ENCODE assay signal across 1 cellular context in genomic region chr16:87851601-87852000, GRCh38.
TF ChIP-seq lines count a peak whose summit lies in the region.

No MANE protein-coding gene starts in this region.

TF ChIP-seq in HepG2, 621 proteins besides CTCF, POLR2A, EP300 and RAD21 (continued from another document and continues in another):
- TF ChIP-seq GATAD2A (CRISPR knock-in tag; IDR thresholded peaks at IDR 0.05) = peak; percentile 16; the same call in 1 of the 2 replicates
- no peak for TF ChIP-seq ARID3A (IDR thresholded peaks at IDR 0.05; ENCODE audit: low read depth, low read length)
- no peak for TF ChIP-seq TRIM22 (IDR thresholded peaks at IDR 0.05)
- no peak for TF ChIP-seq KLF13 (CRISPR knock-in tag; IDR thresholded peaks at IDR 0.05)
- no peak; the same call in 1 of the 2 replicates for TF ChIP-seq ZNF691 (CRISPR knock-in tag; IDR thresholded peaks at IDR 0.05; ENCODE audit: borderline replicate concordance, low read depth)
- TF ChIP-seq ZNF773 (CRISPR knock-in tag; IDR thresholded peaks at IDR 0.05; ENCODE audit: borderline replicate concordance) = no peak
- TF ChIP-seq REL (CRISPR knock-in tag; conservative IDR thresholded peaks at IDR 0.05) = no peak
- peak; percentile 100 for TF ChIP-seq ZBTB33 (CRISPR knock-in tag; IDR thresholded peaks at IDR 0.05)
- TF ChIP-seq ZNF781 (CRISPR knock-in tag; IDR thresholded peaks at IDR 0.05; ENCODE audit: borderline replicate concordance, not compliant biosample characterization) = no peak
- no peak for TF ChIP-seq PITX1 (CRISPR knock-in tag; IDR thresholded peaks at IDR 0.05)
- no peak; the same call in 1 of the 2 replicates for TF ChIP-seq ZSCAN25 (CRISPR knock-in tag; IDR thresholded peaks at IDR 0.05)
- TF ChIP-seq ZMYM4 (CRISPR knock-in tag; IDR thresholded peaks at IDR 0.05) = peak; percentile 27; the same call in 1 of the 2 replicates
- 0 out of 2 replicates have a peak, but pooled peaks have one; percentile 3 for TF ChIP-seq KLF12 (CRISPR knock-in tag; IDR thresholded peaks at IDR 0.05; ENCODE audit: borderline replicate concordance)
- no peak for TF ChIP-seq RFXAP (CRISPR knock-in tag; IDR thresholded peaks at IDR 0.05; ENCODE audit: borderline replicate concordance)
- no peak for TF ChIP-seq DMAP1 (CRISPR knock-in tag; IDR thresholded peaks at IDR 0.05)
- no peak for TF ChIP-seq MNT (IDR thresholded peaks at IDR 0.05)
- TF ChIP-seq MEF2D (CRISPR knock-in tag; IDR thresholded peaks at IDR 0.05) = peak; percentile 27; the same call in 1 of the 2 replicates
- TF ChIP-seq CREB1 (IDR thresholded peaks at IDR 0.05) = no peak
- no peak for TF ChIP-seq CREB1 (CRISPR knock-in tag; IDR thresholded peaks at IDR 0.05)
- TF ChIP-seq THRA (CRISPR knock-in tag; IDR thresholded peaks at IDR 0.05; ENCODE audit: borderline replicate concordance) = no peak
- TF ChIP-seq ZNF280B (CRISPR knock-in tag; IDR thresholded peaks at IDR 0.05; ENCODE audit: borderline replicate concordance) = no peak
- TF ChIP-seq ZBTB3 (CRISPR knock-in tag; IDR thresholded peaks at IDR 0.05; ENCODE audit: borderline replicate concordance, low read depth) = no peak
- TF ChIP-seq HNRNPH1 (optimal IDR thresholded peaks at IDR 0.05; ENCODE audit: low read depth, low read length) = no peak
- TF ChIP-seq GPN1 (CRISPR knock-in tag; IDR thresholded peaks at IDR 0.05; ENCODE audit: borderline replicate concordance) = no peak
- TF ChIP-seq SALL1 (CRISPR knock-in tag; IDR thresholded peaks at IDR 0.05) = peak; percentile 44
- TF ChIP-seq ZMAT3 (CRISPR knock-in tag; conservative IDR thresholded peaks at IDR 0.05) = no peak
- TF ChIP-seq SMAD3 (CRISPR knock-in tag; IDR thresholded peaks at IDR 0.05) = no peak
- TF ChIP-seq SAP130 (CRISPR knock-in tag; IDR thresholded peaks at IDR 0.05; ENCODE audit: low read depth) = no peak
- TF ChIP-seq POLR2G (IDR thresholded peaks at IDR 0.05; ENCODE audit: low read depth, low read length) = peak; percentile 0; the same call in 1 of the 2 replicates
- no peak for TF ChIP-seq MBD4 (IDR thresholded peaks at IDR 0.05; ENCODE audit: borderline replicate concordance, low read length)
- no peak for TF ChIP-seq ATF7-NPFF (CRISPR knock-in tag; IDR thresholded peaks at IDR 0.05; ENCODE audit: low read depth)
- no peak for TF ChIP-seq DDIT3 (CRISPR knock-in tag; IDR thresholded peaks at IDR 0.05)
- TF ChIP-seq KDM5A (IDR thresholded peaks at IDR 0.05; ENCODE audit: borderline replicate concordance, low read length) = no peak
- TF ChIP-seq RBFOX2 (IDR thresholded peaks at IDR 0.05; ENCODE audit: low read depth, low read length) = peak; percentile 76
- TF ChIP-seq ZFX (CRISPR knock-in tag; IDR thresholded peaks at IDR 0.05; ENCODE audit: low read depth) = peak; percentile 43; the same call in 1 of the 2 replicates
- TF ChIP-seq AGO2 (optimal IDR thresholded peaks at IDR 0.05; ENCODE audit: low read depth, low read length) = peak; percentile 85
- no peak for TF ChIP-seq ELK4 (CRISPR knock-in tag; IDR thresholded peaks at IDR 0.05; ENCODE audit: borderline replicate concordance)
- peak; percentile 19 for TF ChIP-seq HNRNPLL (IDR thresholded peaks at IDR 0.05; ENCODE audit: low read depth, low read length, poor library complexity, severe bottlenecking)
- TF ChIP-seq ZNF713 (CRISPR knock-in tag; IDR thresholded peaks at IDR 0.05) = 0 out of 2 replicates have a peak, but pooled peaks have one; percentile 34
- TF ChIP-seq ZNF276 (CRISPR knock-in tag; IDR thresholded peaks at IDR 0.05; ENCODE audit: low read depth) = 0 out of 2 replicates have a peak, but pooled peaks have one; percentile 44
- no peak for TF ChIP-seq AFF4 (CRISPR knock-in tag; IDR thresholded peaks at IDR 0.05)
- no peak for TF ChIP-seq PBX2 (CRISPR knock-in tag; IDR thresholded peaks at IDR 0.05)
